In the genomic region with DNA sequence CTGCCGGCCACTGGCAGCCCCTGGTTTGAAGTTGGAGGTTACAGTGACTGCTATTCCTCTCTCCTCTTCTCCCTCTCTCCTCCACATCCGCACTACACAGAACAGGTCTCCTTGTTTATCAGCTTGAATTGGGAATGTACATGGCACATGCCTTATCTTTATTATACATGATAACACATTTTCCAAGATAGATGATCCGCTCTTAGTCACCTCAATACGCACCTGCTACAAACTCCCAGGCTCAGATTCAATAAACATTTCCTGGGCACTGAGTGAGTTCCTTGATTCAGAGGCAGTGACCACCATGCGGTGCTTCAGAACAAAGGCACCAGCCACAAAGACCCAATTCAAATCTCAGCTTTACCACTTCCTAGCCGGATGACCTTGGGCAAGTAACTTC, we compare ENCODE assay signal across 25 cellular contexts.
"Had no signal": no experiment of that assay in that cellular context is flagged by ENCODE, and none has a peak within 500 bp of the region (broad histone marks: within the 10 kb centered on the region; RNA-seq: fewer than 3 reads in every experiment).

No MANE protein-coding gene starts in this region.

- ATAC-seq: gastrocnemius medialis; left lobe of liver; naive thymus-derived CD8-positive, alpha-beta T cell; psoas muscle; right cardiac atrium; stimulated activated memory B cell treated with anti-CD40 and anti-IgM and Interleukin-4, amounts not matched to agents 10 μg/mL and 1 μg/mL and 100 μg/mL, for 72 hours; upper lobe of right lung had no signal

- H3K9me3 ChIP-seq: gastrocnemius medialis, ovary, psoas muscle, sigmoid colon, spleen, thoracic aorta, transverse colon, upper lobe of right lung, uterus had no signal

- H3K4me3 Mint-ChIP-seq: naive thymus-derived CD8-positive, alpha-beta T cell; nephron progenitor cell; stimulated activated memory B cell treated with anti-CD40 and anti-IgM and Interleukin-4, amounts not matched to agents 10 μg/mL and 1 μg/mL and 100 μg/mL, for 72 hours; stimulated activated naive CD8-positive, alpha-beta T cell treated with anti-CD3 and anti-CD28 coated beads, Interleukin-15, Interleukin-2, amounts not matched to agents 100 ng/mL and 50 ng/mL, for 24 hours had no signal

- FAIRE-seq: keratinocyte had no signal

- H3K36me3 ChIP-seq: gastrocnemius medialis, ovary, sigmoid colon, spleen, thoracic aorta, transverse colon, upper lobe of right lung, uterus had no signal

- H3K27me3 ChIP-seq: dorsolateral prefrontal cortex, gastrocnemius medialis, ovary, sigmoid colon, spleen, transverse colon, upper lobe of right lung, uterus had no signal

- H3K36me3 Mint-ChIP-seq: naive thymus-derived CD8-positive, alpha-beta T cell; stimulated activated memory B cell treated with anti-CD40 and anti-IgM and Interleukin-4, amounts not matched to agents 10 μg/mL and 1 μg/mL and 100 μg/mL, for 72 hours had no signal

- DNase-seq: cortex of kidney; dorsolateral prefrontal cortex; effector CD4-positive, alpha-beta T cell; gastrocnemius medialis; head of caudate nucleus; mesendoderm; midbrain; naive thymus-derived CD8-positive, alpha-beta T cell; nephron progenitor cell; occipital lobe; ovary; posterior cingulate gyrus; psoas muscle; right cardiac atrium; sigmoid colon; spleen; stimulated activated CD4-positive, alpha-beta T cell treated with anti-CD3 and anti-CD28 coated beads, Interleukin-4, amount 100 ng/mL, for 4 hours; transverse colon; upper lobe of right lung; uterus had no signal

- H3K4me3 ChIP-seq: dorsolateral prefrontal cortex, gastrocnemius medialis, ovary, psoas muscle, sigmoid colon, spleen, thoracic aorta, transverse colon, upper lobe of right lung, uterus had no signal

- H3K27ac ChIP-seq: dorsolateral prefrontal cortex, gastrocnemius medialis, ovary, psoas muscle, sigmoid colon, spleen, thoracic aorta, transverse colon, upper lobe of right lung, uterus had no signal

- H3K27ac Mint-ChIP-seq: naive thymus-derived CD8-positive, alpha-beta T cell; nephron progenitor cell; stimulated activated memory B cell treated with anti-CD40 and anti-IgM and Interleukin-4, amounts not matched to agents 10 μg/mL and 1 μg/mL and 100 μg/mL, for 72 hours; stimulated activated naive CD8-positive, alpha-beta T cell treated with anti-CD3 and anti-CD28 coated beads, Interleukin-15, Interleukin-2, amounts not matched to agents 100 ng/mL and 50 ng/mL, for 24 hours had no signal

- H3K4me1 ChIP-seq: gastrocnemius medialis, psoas muscle, upper lobe of right lung, uterus had no signal

- H3K4me1 Mint-ChIP-seq: naive thymus-derived CD8-positive, alpha-beta T cell; stimulated activated memory B cell treated with anti-CD40 and anti-IgM and Interleukin-4, amounts not matched to agents 10 μg/mL and 1 μg/mL and 100 μg/mL, for 72 hours had no signal

- H3K9me3 Mint-ChIP-seq: naive thymus-derived CD8-positive, alpha-beta T cell; stimulated activated naive CD8-positive, alpha-beta T cell treated with anti-CD3 and anti-CD28 coated beads, Interleukin-15, Interleukin-2, amounts not matched to agents 100 ng/mL and 50 ng/mL, for 24 hours had no signal

- H3K27me3 Mint-ChIP-seq: stimulated activated memory B cell treated with anti-CD40 and anti-IgM and Interleukin-4, amounts not matched to agents 10 μg/mL and 1 μg/mL and 100 μg/mL, for 72 hours; stimulated activated naive CD8-positive, alpha-beta T cell treated with anti-CD3 and anti-CD28 coated beads, Interleukin-15, Interleukin-2, amounts not matched to agents 100 ng/mL and 50 ng/mL, for 24 hours had no signal
